Comparison of ENCODE assay signal across 18 cellular contexts in genomic region chr1:173175514-173176146, GRCh38. TPM values are rescaled to one million over a fixed set of nuclear protein-coding genes. Genes with fewer than 3 reads are reported as not detected.
DNase-seq lines count a peak whose midpoint lies in the region; ATAC-seq and TF ChIP-seq lines count a peak whose summit lies in the region.
"Had no signal": no experiment of that assay in that cellular context is flagged by ENCODE, and none has a peak within 500 bp of the region (broad histone marks: within the 10 kb centered on the region; RNA-seq: fewer than 3 reads in every experiment).

No MANE protein-coding gene starts in this region.

- no peak overlapping the region for H2AK9ac ChIP-seq in IMR-90 (replicated peaks; ENCODE audit: low read depth, low read length, poor library complexity)

- H3K23ac ChIP-seq in IMR-90 (ENCODE audit: low read depth, low read length), result no peak overlapping the region

- H3K27ac ChIP-seq in IMR-90 (ENCODE audit: insufficient read depth, low read length), result no peak overlapping the region
- H3K27ac ChIP-seq in lower lobe of right lung, result no peak overlapping the region
- peak overlapping the region in 1 of 4 donors; percentile 11 for H3K27ac ChIP-seq in transverse colon
- H3K27ac ChIP-seq: pancreas, upper lobe of left lung had no signal

- H3K18ac ChIP-seq in IMR-90 (ENCODE audit: low read depth, low read length), result peak overlapping the region; percentile 63; the same call in 1 of the 2 replicates

- in situ Hi-C loops in IMR-90 (cut with MboI; ENCODE audit: low sequenced_read_pairs) (no loop called here), transverse colon (cut with MboI; ENCODE audit: low pct_ligation_motif_present in 1 of 4, low pct_unique_long_range_greater_than_20kb in 1 of 4, low sequenced_read_pairs in 3 of 4) (no loop called here)

- dilution Hi-C loops in IMR-90 (cut with HindIII; ENCODE audit: low sequenced_read_pairs, unreplicated experiment), result no loop called here

- H3K4me1 ChIP-seq in IMR-90 (ENCODE audit: control insufficient read depth, insufficient read depth, low read length) (peaks cover 5% of the 10 kb centered on the region; the same call in 1 of the 2 replicates), lower lobe of right lung (no peaks in the 10 kb centered on the region), transverse colon (no peaks in the 10 kb centered on the region)
- H3K4me1 ChIP-seq: pancreas had no signal

- BruUV-seq in IMR-90 (replicated peaks; lab: Mats Ljungman, UMichigan), result no TSS peak

- TF ChIP-seq EP300 in transverse colon (IDR thresholded peaks at IDR 0.05; ENCODE audit: low read depth), result no peak

- H4K8ac ChIP-seq in IMR-90 (ENCODE audit: low read depth in 2 of 2, low read length in 2 of 2), result no peak overlapping the region

- no peak for TF ChIP-seq POLR2A in IMR-90 (IDR thresholded peaks at IDR 0.05; ENCODE audit: low read depth, low read length)
- no peak for TF ChIP-seq POLR2A in transverse colon (IDR thresholded peaks at IDR 0.05)

- H4K91ac ChIP-seq in IMR-90 (ENCODE audit: insufficient read depth, low read depth, low read length), result no peak overlapping the region

- WGBS in IMR-90 (ENCODE audit: extremely low coverage in 2 of 2, insufficient read length in 1 of 2), 2 experiments, result no CpG with 5 or more reads among the region's 2 CpGs
- 78 to 95% methylated on average over 2 of the region's 2 CpGs for WGBS in transverse colon (ENCODE audit: low coverage in 1 of 2), 2 donors

- no peaks in the 10 kb centered on the region for H4K20me1 ChIP-seq in IMR-90 (ENCODE audit: insufficient read depth, low read length)

- peak overlapping the region; percentile 53 for H2BK5ac ChIP-seq in IMR-90 (ENCODE audit: low read depth, low read length, poor library complexity, severe bottlenecking)

- H2BK20ac ChIP-seq in IMR-90 (ENCODE audit: low read depth, low read length), result no peak overlapping the region

- no peaks in the 10 kb centered on the region for H3K79me1 ChIP-seq in IMR-90 (ENCODE audit: low read depth in 1 of 2, low read length in 2 of 2)

- H2BK120ac ChIP-seq in IMR-90 (ENCODE audit: low read depth, low read length), result no peak overlapping the region

- TF ChIP-seq CTCF in AG10803 (conservative IDR thresholded peaks at IDR 0.05; ENCODE audit: low read length) (no peak), IMR-90 (conservative IDR thresholded peaks at IDR 0.05; ENCODE audit: low read depth, low read length) (no peak), cardiac fibroblast (IDR thresholded peaks at IDR 0.05; ENCODE audit: low read depth, low read length) (no peak), lower lobe of right lung (IDR thresholded peaks at IDR 0.05) (no peak), transverse colon (IDR thresholded peaks at IDR 0.05) (no peak)

- no peak overlapping the region for H2AK5ac ChIP-seq in IMR-90 (ENCODE audit: low read depth, low read length)

- H3K36me3 ChIP-seq in IMR-90 (ENCODE audit: control insufficient read depth, insufficient read depth, low read length) (no peaks in the 10 kb centered on the region), lower lobe of right lung (no peaks in the 10 kb centered on the region), transverse colon (no peaks in the 10 kb centered on the region)
- H3K36me3 ChIP-seq: pancreas, upper lobe of left lung had no signal

- H3K27me3 ChIP-seq in IMR-90 (ENCODE audit: control insufficient read depth, insufficient read depth, low read length) (no peaks in the 10 kb centered on the region), lower lobe of right lung (ENCODE audit: low read depth) (no peaks in the 10 kb centered on the region), transverse colon (no peaks in the 10 kb centered on the region)
- H3K27me3 ChIP-seq: pancreas, upper lobe of left lung had no signal

- intact Hi-C loops in IMR-90 (cut with micrococcal nuclease), result no loop called here
- intact Hi-C loops in lower lobe of right lung (cut with DNase I), result no loop called here
- intact Hi-C loops in transverse colon (cut with DNase I; ENCODE audit: low total_unique reads), result no loop called here

- H3K9me3 ChIP-seq in IMR-90 (ENCODE audit: control insufficient read depth, insufficient read depth, low read length), result peaks cover 21% of the 10 kb centered on the region
- peaks cover 21% of the 10 kb centered on the region for H3K9me3 ChIP-seq in lower lobe of right lung
- H3K9me3 ChIP-seq in transverse colon, result peaks cover 5 to 16% of the 10 kb centered on the region in 2 donors
- H3K9me3 ChIP-seq: pancreas had no signal

- ATAC-seq in IMR-90 (ENCODE audit: low read depth) (no peak), lower lobe of right lung (peak; percentile 47 to 91), HG03108 (IDR thresholded peaks at IDR 0.05; ENCODE audit: unreplicated experiment) (no peak)
- ATAC-seq: activated CD4-positive, CD25-positive, alpha-beta regulatory T cell treated with anti-CD3 and anti-CD28 coated beads, Interleukin-2, amount 50 U/mL, for 24 hours; stimulated activated effector memory CD8-positive, alpha-beta T cell treated with anti-CD3 and anti-CD28 coated beads, Interleukin-12 subunit alpha, Interleukin-12 subunit beta, amount 100 ng/mL, for 72 hours had no signal

- no peak overlapping the region; the same call in 1 of the 2 replicates for H3K4me2 ChIP-seq in IMR-90 (ENCODE audit: low read depth, low read length)
- H3K4me2 ChIP-seq: smooth muscle cell had no signal

- no peaks in the 10 kb centered on the region for H3K9me1 ChIP-seq in IMR-90 (ENCODE audit: insufficient read depth, low read length)

- H3K4me3 ChIP-seq in AG10803 (ENCODE audit: low read length) (no peak overlapping the region), IMR-90 (ENCODE audit: insufficient read depth, low read depth, low read length) (no peak overlapping the region), cardiac fibroblast (replicated peaks in 1 of 2; ENCODE audit: low read depth in 2 of 2, low read length in 2 of 2) (no peak overlapping the region), lower lobe of right lung (no peak overlapping the region), transverse colon (no peak overlapping the region)
- H3K4me3 ChIP-seq: pancreas, smooth muscle cell, upper lobe of left lung had no signal

- H3K56ac ChIP-seq in IMR-90 (ENCODE audit: extremely low read depth, insufficient read depth, low read length), result no peak overlapping the region

- CTCF ChIA-PET in IMR-90 (lab: Yijun Ruan, JAX), result no interaction called here

- DNase-seq in AG10803 (ENCODE audit: low read depth) (peak; percentile 25), IMR-90 (peak; percentile 70), cardiac fibroblast (ENCODE audit: low read depth in 2 of 2) (peak; percentile 63 to 66), lower lobe of right lung (no peak), transverse colon (no peak), glomerular visceral epithelial cell (ENCODE audit: extremely low spot score) (no peak), T-helper 1 cell (no peak)
- DNase-seq: activated effector memory CD4-positive, alpha-beta T cell treated with Interleukin-2 at 50 U/mL for 16 hours; amygdala; left cardiac atrium; NCI-H510A; pancreas; SHP77 treated with DMSO at 0.1 percent for 48 hours; upper lobe of left lung had no signal

- no peak overlapping the region for H3K4ac ChIP-seq in IMR-90 (ENCODE audit: low read depth, low read length)

- no peak overlapping the region for H2BK15ac ChIP-seq in IMR-90 (ENCODE audit: low read depth, low read length)

- TF ChIP-seq RAD21 in IMR-90 (IDR thresholded peaks at IDR 0.05; ENCODE audit: low read length), result no peak

- no peak overlapping the region for H2AFZ ChIP-seq in IMR-90 (replicated peaks; ENCODE audit: low read length, poor library complexity)

- H3K9ac ChIP-seq in IMR-90 (ENCODE audit: low read depth, low read length), result no peak overlapping the region

- no peak overlapping the region for H3K14ac ChIP-seq in IMR-90 (replicated peaks; ENCODE audit: low read depth, low read length)

- POLR2A ChIA-PET in IMR-90 (lab: Charles Lee; ENCODE audit: unreplicated experiment), result no interaction called here

- peak overlapping the region; percentile 29; the same call in 1 of the 2 replicates for H4K5ac ChIP-seq in IMR-90 (ENCODE audit: low read depth, low read length)

TF ChIP-seq in IMR-90, 13 proteins besides CTCF, POLR2A, EP300 and RAD21:
- TF ChIP-seq USF2 (IDR thresholded peaks at IDR 0.05; ENCODE audit: low read depth, low read length), result no peak
- no peak for TF ChIP-seq MAZ (IDR thresholded peaks at IDR 0.05; ENCODE audit: borderline replicate concordance, low read depth, low read length)
- no peak for TF ChIP-seq SMC3 (IDR thresholded peaks at IDR 0.05; ENCODE audit: low read depth, low read length)
- no peak for TF ChIP-seq RCOR1 (IDR thresholded peaks at IDR 0.05; ENCODE audit: insufficient replicate concordance, low read length)
- TF ChIP-seq CEBPB (IDR thresholded peaks at IDR 0.05; ENCODE audit: low read depth, low read length), result no peak
- TF ChIP-seq MAFK (IDR thresholded peaks at IDR 0.05; ENCODE audit: low read depth, low read length), result no peak
- no peak for TF ChIP-seq MXI1 (IDR thresholded peaks at IDR 0.05; ENCODE audit: borderline replicate concordance, low read depth, low read length)
- TF ChIP-seq FOS (IDR thresholded peaks at IDR 0.05; ENCODE audit: low read depth, low read length), result no peak
- TF ChIP-seq RFX5 (IDR thresholded peaks at IDR 0.05; ENCODE audit: low read depth, low read length), result no peak

RNA-seq across cellular contexts. Expression of gene TNFSF4, which starts 31.5 kb away (rescaled TPM):
- total RNA-seq in IMR-90 (2012; rRNA removed) (19.7 and 23.6 TPM in 2 replicates), lower lobe of right lung (1.5 TPM), transverse colon (1 to 10 TPM in 3 of 4 donors, not detected in 1; 1.4 to 1.6 (median 1.5) TPM)
- polyA plus RNA-seq in IMR-90 (2012; rRNA removed), result 10.8 and 13.4 TPM in 2 replicates
- polyA plus RNA-seq in IMR-90 (2012; cell fraction: cytosol; rRNA removed), result 3.0 and 3.2 TPM in 2 replicates
- 1.1 and 8.4 TPM in 2 replicates for polyA plus RNA-seq in IMR-90 (2012; cell fraction: nucleus; rRNA removed; ENCODE audit: low replicate concordance)

Comparison
In these comparisons a context has a peak if more than half of its experiments do, and no peak if none do; other contexts are left out.
1. DNase-seq: peak in AG10803 (single experiment), IMR-90 (single experiment) and cardiac fibroblast (2 of 2); none in lower lobe of right lung (single experiment), transverse colon (single experiment), glomerular visceral epithelial cell (single experiment) and T-helper 1 cell (0 of 5).
2. ATAC-seq: peak in lower lobe of right lung (2 of 2); none in IMR-90 (single experiment) and HG03108 (single experiment).